In the genomic region with DNA sequence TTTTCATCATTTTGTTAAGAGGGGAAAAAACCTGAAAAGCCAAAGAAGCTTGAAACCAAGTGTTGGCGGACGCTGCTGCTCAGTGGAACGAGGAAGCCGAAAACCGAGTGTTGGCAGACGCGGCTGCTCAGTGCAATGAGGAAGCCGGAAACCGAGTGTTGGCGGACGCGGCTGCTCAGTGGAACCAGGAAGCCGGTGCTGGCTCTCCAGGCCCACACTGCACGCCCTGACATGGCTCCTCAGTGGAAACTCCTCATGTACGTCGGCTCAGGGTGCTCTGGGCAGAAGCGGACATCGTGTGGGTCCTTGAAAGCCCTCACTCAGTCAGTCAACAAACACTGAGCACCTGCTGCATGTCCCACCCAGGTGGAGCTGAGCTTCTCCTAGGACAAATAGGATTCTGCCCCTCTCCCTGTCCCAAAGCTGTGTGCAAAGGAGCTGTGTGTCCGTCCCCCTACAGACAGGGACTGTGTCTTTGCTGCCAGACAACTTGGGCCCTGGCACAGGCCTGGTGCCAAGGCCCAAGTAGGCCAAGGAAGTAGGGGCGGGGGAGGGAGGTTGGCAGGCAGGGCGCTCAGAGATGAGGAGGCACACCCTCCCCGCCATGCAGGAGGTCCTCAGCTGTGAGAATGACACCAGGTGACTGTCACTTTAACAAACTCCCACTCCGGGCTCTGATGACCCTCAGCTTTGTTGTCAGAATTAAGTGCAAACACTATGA, we compare ENCODE assay signal across 13 cellular contexts. TPM values are rescaled to one million over a fixed set of nuclear protein-coding genes. Genes with fewer than 3 reads are reported as not detected.
DNase-seq lines count a peak whose midpoint lies in the region; ATAC-seq, FAIRE-seq and TF ChIP-seq lines count a peak whose summit lies in the region.
"Had no signal": no experiment of that assay in that cellular context is flagged by ENCODE, and none has a peak within 500 bp of the region (broad histone marks: within the 10 kb centered on the region; RNA-seq: fewer than 3 reads in every experiment).

No MANE protein-coding gene starts in this region.

- TF ChIP-seq RAD21 in H1 (IDR thresholded peaks at IDR 0.05 in 1 of 2, conservative IDR thresholded peaks at IDR 0.05 in 1 of 2; ENCODE audit: low read depth in 2 of 2, low read length in 2 of 2): no peak

- TF ChIP-seq POLR2A in H1 (IDR thresholded peaks at IDR 0.05; ENCODE audit: control extremely low read depth in 1 of 2, low read depth in 2 of 2, low read length in 2 of 2): no peak

- no peak overlapping the region for H2AK5ac ChIP-seq in H1 (ENCODE audit: low read depth, low read length)

- H2BK12ac ChIP-seq in H1 (ENCODE audit: low read depth, low read length): no peak overlapping the region

- no peak overlapping the region for H2BK120ac ChIP-seq in H1 (replicated peaks; ENCODE audit: low read depth, low read length)

- H2AFZ ChIP-seq in H1 (ENCODE audit: low read length): no peak overlapping the region

- intact Hi-C loops in psoas muscle (cut with DNase I): no loop called here

- H3K27ac ChIP-seq in H1 (ENCODE audit: low read depth, low read length) (no peak overlapping the region), psoas muscle (no peak overlapping the region)
- H3K27ac ChIP-seq: body of pancreas, SK-N-MC, tibial nerve had no signal

- H3K9me3 ChIP-seq in H1 (ENCODE audit: insufficient read depth in 2 of 2, low read depth in 1 of 2, low read length in 1 of 2) (no peaks in the 10 kb centered on the region), psoas muscle (no peaks in the 10 kb centered on the region)
- H3K9me3 ChIP-seq: body of pancreas, tibial nerve had no signal

- H4K5ac ChIP-seq in H1 (ENCODE audit: insufficient read length, low read depth, low read length): no peak overlapping the region

- H3K79me1 ChIP-seq in H1 (ENCODE audit: low read depth, low read length): peaks cover 20% of the 10 kb centered on the region

- H4K20me1 ChIP-seq in H1 (replicated peaks in 1 of 2; ENCODE audit: control insufficient read depth in 1 of 2, insufficient read depth in 2 of 2, low read length in 2 of 2): peaks cover 39 to 47% of the 10 kb centered on the region in 2 experiments

- H3K18ac ChIP-seq in H1 (ENCODE audit: extremely low read depth, low read length): no peak overlapping the region

- TF ChIP-seq CTCF in H1 (IDR thresholded peaks at IDR 0.05; ENCODE audit: control extremely low read depth in 1 of 3, insufficient read depth in 1 of 3, low read depth in 1 of 3, low read length in 3 of 3): no peak
- no peak for TF ChIP-seq CTCF in psoas muscle (IDR thresholded peaks at IDR 0.05)

- H3K23me2 ChIP-seq in H1 (ENCODE audit: low read depth, low read length): no peaks in the 10 kb centered on the region

- no peak overlapping the region for H3K23ac ChIP-seq in H1 (ENCODE audit: insufficient read length)

- TF ChIP-seq EP300 in H1 (IDR thresholded peaks at IDR 0.05; ENCODE audit: borderline replicate concordance in 1 of 2, low read depth in 2 of 2, low read length in 2 of 2): no peak

- no peak overlapping the region for H3K4ac ChIP-seq in H1 (replicated peaks; ENCODE audit: insufficient read length, low read depth, low read length)

- 89% methylated on average over 23 of the region's 23 CpGs; no CpG with 5 or more reads in 1 of the 2 experiments for WGBS in H1 (ENCODE audit: extremely low coverage in 1 of 2, insufficient coverage in 1 of 2, insufficient read length in 1 of 2, insufficient replicate concordance in 2 of 2, low coverage in 1 of 2, low lambda C conversion rate in 2 of 2, missing lambda C conversion rate in 1 of 2), 2 experiments
- WGBS in psoas muscle, 3 donors: 68 to 72% (median 70%) methylated on average over 23 of the region's 23 CpGs

- POLR2A ChIA-PET in H1 (lab: Charles Lee; ENCODE audit: partially characterized antibody): interaction anchor here (0.7 to 17.9 kb wide), 18 partner anchors 7 to 191 kb away, joined by 3 to 224 read pairs (median 4); a partner anchor contains a TSS

- peaks cover 0 to 49% of the 10 kb centered on the region in 2 experiments; a peak in 2 of 4 replicates for H3K79me2 ChIP-seq in H1 (ENCODE audit: control insufficient read depth in 1 of 2, insufficient read depth in 2 of 2, low read length in 2 of 2)

- no peak overlapping the region for H3K14ac ChIP-seq in H1 (ENCODE audit: insufficient read length)

- no peak overlapping the region for H3K9ac ChIP-seq in H1 (replicated peaks in 1 of 4; ENCODE audit: extremely low read depth in 1 of 4, low read depth in 3 of 4, low read length in 3 of 4)

- H3K27me3 ChIP-seq in H1 (replicated peaks in 1 of 4; ENCODE audit: control insufficient read depth in 3 of 4, extremely low read depth in 1 of 4, insufficient read depth in 3 of 4, low read length in 3 of 4) (no peaks in the 10 kb centered on the region; a peak in 1 of 7 replicates), psoas muscle (ENCODE audit: insufficient read depth in 3 of 3, low read length in 2 of 3) (peaks cover 0 to 12% (median 8%) of the 10 kb centered on the region in 3 donors)
- H3K27me3 ChIP-seq: body of pancreas, tibial nerve had no signal

- H2BK5ac ChIP-seq in H1 (ENCODE audit: low read depth, low read length): peak overlapping the region; percentile 30

- CTCF ChIA-PET in H1 (lab: Charles Lee; ENCODE audit: partially characterized antibody): interaction anchor here (0.7 to 5.1 kb wide), 9 partner anchors 8 to 123 kb away, joined by 3 to 34 read pairs (median 4); no protein-coding TSS in a partner anchor

- ATAC-seq in GM21529 (IDR thresholded peaks at IDR 0.05; ENCODE audit: unreplicated experiment): no peak
- no peak for ATAC-seq in psoas muscle
- ATAC-seq: body of pancreas had no signal

- no peak overlapping the region for H2BK15ac ChIP-seq in H1 (ENCODE audit: low read length)

- H3K56ac ChIP-seq in H1 (replicated peaks; ENCODE audit: insufficient read length, low read depth, low read length): no peak overlapping the region

- DNase-seq in activated T-cell treated with anti-CD3 and anti-CD28 coated beads for 24 hours (ENCODE audit: low read depth) (peak; percentile 2), RPMI8226 (peak; percentile 70), H1 (ENCODE audit: low read depth in 1 of 2, low spot score in 2 of 2) (no peak), psoas muscle (no peak), T-helper 9 cell (no peak)
- DNase-seq in activated T-cell treated with anti-CD3 and anti-CD28 coated beads, Interleukin-2, amount 50 U/mL, for 48 hours: no peak
- DNase-seq in stimulated activated CD8-positive, alpha-beta memory T cell treated with anti-CD3 and anti-CD28 coated beads, Interleukin-4, amount 100 ng/mL, for 48 hours: peak; percentile 28
- DNase-seq: body of pancreas, NCI-H774 had no signal

- H2BK20ac ChIP-seq in H1 (ENCODE audit: low read length): no peak overlapping the region

- H3K4me3 ChIP-seq in H1 (ENCODE audit: extremely low read depth in 1 of 4, insufficient read depth in 2 of 4, low read depth in 3 of 4, low read length in 4 of 4): no peak overlapping the region
- no peak overlapping the region for H3K4me3 ChIP-seq in psoas muscle
- H3K4me3 ChIP-seq: body of pancreas, SK-N-MC, tibial nerve had no signal

- H4K8ac ChIP-seq in H1 (ENCODE audit: extremely low read depth, insufficient read depth, low read length): no peak overlapping the region

- no peak overlapping the region for H3K4me2 ChIP-seq in H1 (ENCODE audit: insufficient read depth in 1 of 2, low read depth in 2 of 2, low read length in 2 of 2)

- H3K4me1 ChIP-seq in H1 (replicated peaks in 1 of 4; ENCODE audit: control insufficient read depth in 3 of 4, insufficient read depth in 4 of 4, low read length in 3 of 4) (peaks cover 0 to 26% (median 9%) of the 10 kb centered on the region in 4 experiments; a peak in 6 of 7 replicates), psoas muscle (no peaks in the 10 kb centered on the region)
- H3K4me1 ChIP-seq: body of pancreas, tibial nerve had no signal

- peaks cover 0 to 14% (median 5%) of the 10 kb centered on the region in 4 experiments; a peak in 4 of 8 replicates for H3K36me3 ChIP-seq in H1 (ENCODE audit: control insufficient read depth in 2 of 4, insufficient read depth in 4 of 4, low read length in 3 of 4)
- H3K36me3 ChIP-seq in psoas muscle (ENCODE audit: insufficient read depth in 1 of 2, low read depth in 1 of 2): no peaks in the 10 kb centered on the region
- H3K36me3 ChIP-seq: tibial nerve had no signal

- no peak overlapping the region for H4K91ac ChIP-seq in H1 (replicated peaks; ENCODE audit: insufficient read length, low read length)

- no peak for FAIRE-seq in H1 (lab: Jason Lieb, UNC)
- FAIRE-seq: endometrium had no signal

TF ChIP-seq in H1, 55 proteins besides CTCF, POLR2A, EP300 and RAD21 (continues in another document):
- TF ChIP-seq SUZ12 (IDR thresholded peaks at IDR 0.05; ENCODE audit: low read length) (no peak), HDAC6 (IDR thresholded peaks at IDR 0.05; ENCODE audit: low read depth, low read length) (no peak), RBBP5 (IDR thresholded peaks at IDR 0.05; ENCODE audit: borderline replicate concordance, low read depth, low read length) (no peak)

RNA-seq across cellular contexts. Expression of a gene that starts 37.3 kb away (rescaled TPM):
- 57.2 and 68.1 TPM in 2 replicates for total RNA-seq in H1 (2021; fragmentation: NEBNext Ultra II Directional; extraction: Animal tissue kit (Norgen Biotek cat#: 25700))
- 19.3 and 24.7 TPM in 2 replicates for polyA plus RNA-seq in H1 (2011; rRNA removed)
- 25.0 TPM for polyA plus RNA-seq in H1 (2011; cell fraction: cytosol; rRNA removed)
- polyA plus RNA-seq in H1 (2011; cell fraction: nucleus; rRNA removed): 90.7 TPM
- 21.1 to 32.7 TPM (median 27.9 TPM) in 4 replicates for polyA plus RNA-seq in H1 (2012, experiment 1 of 2)
- polyA plus RNA-seq in H1 (2012, experiment 2 of 2): 6.5 TPM
- 18.8 TPM for polyA plus RNA-seq in H1 (2013, experiment 1 of 2)
- 14.5 TPM for polyA plus RNA-seq in H1 (2013, experiment 2 of 2)
- 41.2 and 52.3 TPM in 2 replicates for polyA minus RNA-seq in H1 (2011; rRNA and poly(A)+ RNA removed)
- polyA minus RNA-seq in H1 (2011; cell fraction: cytosol; rRNA and poly(A)+ RNA removed): 47.8 TPM
- 135 TPM for polyA minus RNA-seq in H1 (2011; cell fraction: nucleus; rRNA and poly(A)+ RNA removed)
- total RNA-seq in psoas muscle: under 1 TPM in 3 of 4 donors, not detected in 1; 0.26 to 0.58 (median 0.44) TPM
- under 1 TPM; 0.03 to 0.06 (median 0.03) TPM for polyA plus RNA-seq in psoas muscle

Comparison
In these comparisons a context has a peak if more than half of its experiments do, and no peak if none do; other contexts are left out.
1. DNase-seq: peak in activated T-cell treated with anti-CD3 and anti-CD28 coated beads for 24 hours (single experiment), RPMI8226 (single experiment) and stimulated activated CD8-positive, alpha-beta memory T cell treated with anti-CD3 and anti-CD28 coated beads, Interleukin-4, amount 100 ng/mL, for 48 hours (single experiment); none in activated T-cell treated with anti-CD3 and anti-CD28 coated beads, Interleukin-2, amount 50 U/mL, for 48 hours (0 of 2), H1 (0 of 2), psoas muscle (0 of 2) and T-helper 9 cell (single experiment).
2. RNA of a gene that starts 37.3 kb away (total RNA-seq): 57.2 to 68.1 TPM in H1; 0.26 to 0.58 TPM in psoas muscle; every median in the first group is over 10 times any median in the second.